In the genomic region with DNA sequence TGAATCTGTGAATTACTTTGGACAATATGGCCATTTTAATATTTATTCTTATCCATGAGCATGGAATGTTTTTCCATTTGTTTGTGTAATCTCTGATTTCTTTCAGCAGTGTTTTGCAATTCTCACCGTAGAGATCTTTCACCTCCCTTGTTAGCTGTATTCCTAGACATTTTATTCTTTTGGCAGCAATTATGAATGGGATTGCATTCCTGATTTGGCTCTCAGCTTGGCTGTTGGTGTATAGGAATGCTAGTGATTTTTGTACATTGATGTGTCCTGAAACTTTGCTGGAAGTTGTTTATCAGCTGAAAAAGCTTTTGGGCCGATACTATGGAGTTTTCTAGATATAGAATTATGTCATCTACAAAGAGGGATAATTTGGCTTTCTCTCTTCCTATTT, we compare ENCODE assay signal across 20 cellular contexts. TPM values are rescaled to one million over a fixed set of nuclear protein-coding genes. Genes with fewer than 3 reads are reported as not detected.
DNase-seq lines count a peak whose midpoint lies in the region; ATAC-seq and TF ChIP-seq lines count a peak whose summit lies in the region.
"Had no signal": no experiment of that assay in that cellular context is flagged by ENCODE, and none has a peak within 500 bp of the region (broad histone marks: within the 10 kb centered on the region; RNA-seq: fewer than 3 reads in every experiment).

No MANE protein-coding gene starts in this region.

- H4K20me1 ChIP-seq in H9 (ENCODE audit: control insufficient read depth, insufficient read depth, insufficient read length), result no peaks in the 10 kb centered on the region

- intact Hi-C loops in naive thymus-derived CD4-positive, alpha-beta T cell (cut with micrococcal nuclease), result no loop called here

- H3K36me3 Mint-ChIP-seq in naive thymus-derived CD4-positive, alpha-beta T cell, result no peaks in the 10 kb centered on the region
- H3K36me3 Mint-ChIP-seq in H9 (ENCODE audit: insufficient read depth in 1 of 3, low read depth in 3 of 3), result no peaks in the 10 kb centered on the region
- H3K36me3 Mint-ChIP-seq: CD4-positive, alpha-beta memory T cell had no signal

- H3K56ac ChIP-seq in H9 (ENCODE audit: insufficient read length, low read depth, low read length), result no peak overlapping the region

- no peak overlapping the region for H2BK5ac ChIP-seq in H9 (ENCODE audit: insufficient read length, low read length)

- no peak overlapping the region for H3T11ph ChIP-seq in H9 (ENCODE audit: low read length)

- no peak overlapping the region for H3K4me3 ChIP-seq in AG10803 (ENCODE audit: low read length)
- H3K4me3 ChIP-seq in fibroblast of the aortic adventitia (ENCODE audit: low read depth, low read length), result no peak overlapping the region
- no peak overlapping the region for H3K4me3 ChIP-seq in naive thymus-derived CD4-positive, alpha-beta T cell (ENCODE audit: low read length)
- H3K4me3 ChIP-seq: A549, GM23248 had no signal

- H3K4me3 Mint-ChIP-seq in naive thymus-derived CD4-positive, alpha-beta T cell, result no peak overlapping the region
- no peak overlapping the region for H3K4me3 Mint-ChIP-seq in H9
- H3K4me3 Mint-ChIP-seq: CD4-positive, alpha-beta memory T cell had no signal

- no peaks in the 10 kb centered on the region for H3K4me1 ChIP-seq in naive thymus-derived CD4-positive, alpha-beta T cell (ENCODE audit: control insufficient read depth in 2 of 2, insufficient read depth in 2 of 2, low read length in 2 of 2)
- no peaks in the 10 kb centered on the region for H3K4me1 ChIP-seq in H9 (ENCODE audit: insufficient read depth, low read length)
- H3K4me1 ChIP-seq: A549 had no signal

- no CpG with 5 or more reads among the region's 2 CpGs for WGBS in H9 (ENCODE audit: extremely low coverage, insufficient read length, low lambda C conversion rate)

- CTCF ChIA-PET in naive thymus-derived CD4-positive, alpha-beta T cell (lab: Charles Lee), result no interaction called here

- no peak overlapping the region for H2BK15ac ChIP-seq in H9 (ENCODE audit: low read depth, low read length)

- no peaks in the 10 kb centered on the region for H3K27me3 ChIP-seq in naive thymus-derived CD4-positive, alpha-beta T cell (ENCODE audit: control insufficient read depth in 2 of 2, insufficient read depth in 2 of 2, low read length in 2 of 2)
- no peaks in the 10 kb centered on the region for H3K27me3 ChIP-seq in H9 (ENCODE audit: insufficient read depth, low read length)

- POLR2A ChIA-PET in naive thymus-derived CD4-positive, alpha-beta T cell (lab: Charles Lee), result no interaction called here

- no peak overlapping the region for H3K23ac ChIP-seq in H9 (ENCODE audit: insufficient read length, low read depth, low read length)

- peak; percentile 39 for DNase-seq in AG10803 (ENCODE audit: low read depth)
- DNase-seq in astrocyte of the hippocampus (ENCODE audit: low read depth, low spot score), result peak; percentile 10
- peak; percentile 56 for DNase-seq in fibroblast of the aortic adventitia (ENCODE audit: low read depth)
- DNase-seq in SHP77 (lab: John Stamatoyannopoulos, UW), result no peak
- DNase-seq in naive thymus-derived CD4-positive, alpha-beta T cell, result no peak
- DNase-seq in H9, result no peak
- DNase-seq: 8988T; AML-193; C1 segment of cervical spinal cord; Calu3; CD4-positive, alpha-beta memory T cell; COR-L47; DMS53; DMS79 treated with DMSO at 0.1 percent for 48 hours; GF-D8; GM23248; H7 had no signal

- H3K36me3 ChIP-seq in naive thymus-derived CD4-positive, alpha-beta T cell (ENCODE audit: control insufficient read depth in 2 of 3, insufficient read depth in 3 of 3, low read length in 3 of 3), result no peaks in the 10 kb centered on the region

- peaks cover 0 to 3% (median 0%) of the 10 kb centered on the region in 7 donors for H3K4me1 Mint-ChIP-seq in naive thymus-derived CD4-positive, alpha-beta T cell
- H3K4me1 Mint-ChIP-seq in H9, result no peaks in the 10 kb centered on the region
- H3K4me1 Mint-ChIP-seq: CD4-positive, alpha-beta memory T cell had no signal

- H2AK5ac ChIP-seq in H9 (ENCODE audit: insufficient read length, low read length), result no peak overlapping the region

- no peak overlapping the region for H3K18ac ChIP-seq in H9 (ENCODE audit: insufficient read length, low read depth, low read length)

- H2BK12ac ChIP-seq in H9 (ENCODE audit: insufficient read length, low read depth, low read length), result no peak overlapping the region

- no peak overlapping the region for H3K14ac ChIP-seq in H9 (ENCODE audit: insufficient read depth, low read length)

- H3K23me2 ChIP-seq in H9 (ENCODE audit: insufficient read length, low read depth, low read length, poor library complexity, severe bottlenecking), result no peaks in the 10 kb centered on the region

- no peak for TF ChIP-seq CTCF in AG10803 (conservative IDR thresholded peaks at IDR 0.05; ENCODE audit: low read length)
- TF ChIP-seq CTCF in fibroblast of the aortic adventitia (IDR thresholded peaks at IDR 0.05; ENCODE audit: insufficient read depth, low read length), result no peak
- TF ChIP-seq CTCF in H9 (conservative IDR thresholded peaks at IDR 0.05), result no peak

- no peaks in the 10 kb centered on the region for H3K79me2 ChIP-seq in H9 (ENCODE audit: insufficient read depth, low read length)

- no peak overlapping the region for H3K27ac Mint-ChIP-seq in naive thymus-derived CD4-positive, alpha-beta T cell
- no peak overlapping the region for H3K27ac Mint-ChIP-seq in H9
- H3K27ac Mint-ChIP-seq: CD4-positive, alpha-beta memory T cell had no signal

- no peak overlapping the region for H3K9ac ChIP-seq in H9 (ENCODE audit: extremely low read depth, insufficient read length, low read length)
- H3K9ac ChIP-seq: GM23248 had no signal

- no peak overlapping the region for H2BK20ac ChIP-seq in H9 (ENCODE audit: low read depth, low read length, poor library complexity, severe bottlenecking)

- no peak overlapping the region for H3K4me2 ChIP-seq in H9 (ENCODE audit: insufficient read depth, insufficient read length, low read length)
- H3K4me2 ChIP-seq: A549 had no signal

- peaks cover 0 to 5% (median 0%) of the 10 kb centered on the region in 11 donors for H3K9me3 Mint-ChIP-seq in naive thymus-derived CD4-positive, alpha-beta T cell
- no peaks in the 10 kb centered on the region for H3K9me3 Mint-ChIP-seq in H9

- no peaks in the 10 kb centered on the region for H3K9me3 ChIP-seq in naive thymus-derived CD4-positive, alpha-beta T cell (ENCODE audit: control insufficient read depth in 2 of 3, low read length in 3 of 3)
- no peaks in the 10 kb centered on the region for H3K9me3 ChIP-seq in H9 (ENCODE audit: control insufficient read depth, low read depth, low read length)
- H3K9me3 ChIP-seq: A549 had no signal

- no peak overlapping the region for H2AFZ ChIP-seq in H9 (ENCODE audit: low read length)
- H2AFZ ChIP-seq: GM23248 had no signal

- H3K27me3 Mint-ChIP-seq in naive thymus-derived CD4-positive, alpha-beta T cell, result no peaks in the 10 kb centered on the region
- no peaks in the 10 kb centered on the region for H3K27me3 Mint-ChIP-seq in H9 (ENCODE audit: low read depth)
- H3K27me3 Mint-ChIP-seq: CD4-positive, alpha-beta memory T cell had no signal

- no peak overlapping the region for H3K27ac ChIP-seq in naive thymus-derived CD4-positive, alpha-beta T cell (ENCODE audit: low read depth, low read length)
- no peak overlapping the region for H3K27ac ChIP-seq in H9 (ENCODE audit: insufficient read length, low read depth, low read length)
- H3K27ac ChIP-seq: A549, GM23248 had no signal

- H3K4ac ChIP-seq in H9 (ENCODE audit: low read depth, low read length), result no peak overlapping the region

- H2BK120ac ChIP-seq in H9 (ENCODE audit: low read depth, low read length, poor library complexity, severe bottlenecking), result no peak overlapping the region

- no peak overlapping the region for H4K8ac ChIP-seq in H9 (replicated peaks; ENCODE audit: insufficient read length, low read depth, low read length)

- no peaks in the 10 kb centered on the region for H3K79me1 ChIP-seq in H9 (ENCODE audit: insufficient read depth, low read depth, low read length, poor library complexity, severe bottlenecking)

- no peak overlapping the region for H4K5ac ChIP-seq in H9 (ENCODE audit: insufficient read length, low read depth, low read length)

- no peak overlapping the region for H4K91ac ChIP-seq in H9 (ENCODE audit: insufficient read length, low read depth, low read length)

- no peak for ATAC-seq in naive thymus-derived CD4-positive, alpha-beta T cell
- no peak for ATAC-seq in GM21529 (IDR thresholded peaks at IDR 0.05; ENCODE audit: unreplicated experiment)
- ATAC-seq: A549, HCT116 had no signal

RNA-seq across cellular contexts. Expression of gene NEGR1, which starts 44.2 kb away (rescaled TPM):
- 1.1 and 20.7 TPM in 2 replicates for total RNA-seq in fibroblast of the aortic adventitia (ENCODE audit: low replicate concordance)
- 1 to 10 TPM in 1 of 5 experiments, under 1 TPM in 1, not detected in 3; 0.08 to 1.2 TPM for total RNA-seq in naive thymus-derived CD4-positive, alpha-beta T cell
- not detected for polyA plus RNA-seq in naive thymus-derived CD4-positive, alpha-beta T cell
- total RNA-seq in H9 (2021), result 0.13 and 0.44 TPM in 2 replicates
- total RNA-seq: CD4-positive, alpha-beta memory T cell had no signal
- polyA plus RNA-seq: A549; CD4-positive, alpha-beta memory T cell had no signal

Comparison
In these comparisons a context has a peak if more than half of its experiments do, and no peak if none do; other contexts are left out.
1. DNase-seq: peak in AG10803 (single experiment), astrocyte of the hippocampus (single experiment) and fibroblast of the aortic adventitia (single experiment); none in SHP77 (0 of 2), naive thymus-derived CD4-positive, alpha-beta T cell (0 of 9) and H9 (single experiment).